ENCODE assay signal across 12 cellular contexts in the genomic region with DNA sequence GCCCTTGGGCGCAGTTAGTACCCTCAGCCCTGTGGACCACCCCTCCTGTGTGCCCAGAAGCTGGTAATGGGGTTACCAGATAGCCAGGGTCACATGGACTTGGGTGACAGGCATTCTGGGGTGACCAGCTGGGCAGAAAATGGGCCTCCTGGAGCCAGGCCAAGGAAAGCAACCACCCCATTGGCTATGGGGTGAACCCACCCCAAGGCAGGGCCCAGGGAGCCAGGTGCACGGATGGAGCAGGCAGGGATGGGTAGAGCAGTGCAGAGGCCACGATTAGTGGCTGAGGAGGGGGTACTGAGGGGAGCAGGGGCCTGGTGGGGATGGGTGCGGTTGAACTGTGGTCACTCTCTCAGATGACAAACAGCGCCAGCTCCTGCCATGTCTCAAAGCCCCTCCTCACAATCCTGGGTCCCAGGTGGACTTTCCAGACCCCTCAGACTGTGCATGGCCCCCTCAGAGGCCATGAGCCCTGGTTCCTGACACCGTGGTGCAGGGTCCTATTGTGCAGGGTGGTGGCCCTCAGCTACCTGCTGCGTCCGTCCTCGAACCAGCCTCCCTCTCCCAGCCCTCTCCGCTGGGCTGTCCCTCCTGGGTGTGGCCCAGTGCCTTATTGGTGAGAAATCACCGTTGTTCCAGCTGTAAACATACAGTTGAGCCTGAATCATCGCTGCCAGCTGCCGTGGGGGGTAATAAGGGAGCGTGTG. TPM values are rescaled to one million over a fixed set of nuclear protein-coding genes. Genes with fewer than 3 reads are reported as not detected.
DNase-seq lines count a peak whose midpoint lies in the region; ATAC-seq, FAIRE-seq and TF ChIP-seq lines count a peak whose summit lies in the region.
"Had no signal": no experiment of that assay in that cellular context is flagged by ENCODE, and none has a peak within 500 bp of the region (broad histone marks: within the 10 kb centered on the region; RNA-seq: fewer than 3 reads in every experiment).

No MANE protein-coding gene starts in this region.

- no peaks in the 10 kb centered on the region for H3K9me3 ChIP-seq in K562 (replicated peaks; ENCODE audit: control insufficient read depth, insufficient read depth, low read depth, low read length)

- intact Hi-C loops in K562 (cut with micrococcal nuclease) (no loop called here), sciatic nerve (cut with DNase I) (no loop called here)

- H3K9ac ChIP-seq in K562 (ENCODE audit: insufficient read depth in 1 of 2, low read depth in 2 of 2, low read length in 2 of 2), result no peak overlapping the region; a peak in 1 of 4 replicates

- no peak for FAIRE-seq in K562 (lab: Jason Lieb, UNC)

- ATAC-seq in K562 (peak; percentile 42), sciatic nerve (no peak), HG03135 (IDR thresholded peaks at IDR 0.05; ENCODE audit: unreplicated experiment) (no peak), GM18868 (IDR thresholded peaks at IDR 0.05; ENCODE audit: unreplicated experiment) (no peak)

- no peaks in the 10 kb centered on the region for H3K79me2 ChIP-seq in K562 (ENCODE audit: control insufficient read depth, insufficient read depth, low read length)

- H3K27me3 ChIP-seq in K562 (ENCODE audit: control insufficient read depth in 2 of 2, insufficient read depth in 2 of 2, low read length in 2 of 2), result peaks cover 0 to 16% of the 10 kb centered on the region in 2 experiments; a peak in 2 of 5 replicates

- CTCF ChIA-PET in K562 (lab: Yijun Ruan, JAX; ENCODE audit: low intra/inter-chr PET ratio), result no interaction called here

- WGBS in K562 (ENCODE audit: insufficient coverage, low coverage, missing lambda C conversion rate), result 21% methylated on average over 11 of the region's 14 CpGs

- POLR2A ChIA-PET in K562 (lab: Yijun Ruan, JAX), result interaction anchor here (0.6 to 1.0 kb wide), 3 partner anchors 21 to 1148 kb away, joined by 3 read pairs; no protein-coding TSS in a partner anchor

- peaks cover 7 to 16% of the 10 kb centered on the region in 2 experiments; a peak in 3 of 5 replicates for H3K4me1 ChIP-seq in K562 (replicated peaks in 1 of 2; ENCODE audit: control insufficient read depth in 2 of 2, insufficient read depth in 2 of 2, low read length in 2 of 2)

- no peak overlapping the region for H3K4me3 ChIP-seq in K562

- no peak for TF ChIP-seq EP300 in K562 (IDR thresholded peaks at IDR 0.05; ENCODE audit: low read length)

- no peak for TF ChIP-seq CTCF in K562 (IDR thresholded peaks at IDR 0.05 in 2 of 3, conservative IDR thresholded peaks at IDR 0.05 in 1 of 3; ENCODE audit: insufficient read depth in 2 of 3, low read depth in 1 of 3, low read length in 3 of 3)

- peak; percentile 12 for DNase-seq in activated T-cell treated with anti-CD3 and anti-CD28 coated beads, Interleukin-2, amount 50 U/mL, for 1 hour
- DNase-seq in activated T-cell treated with anti-CD3 and anti-CD28 coated beads for 4 hours (no peak), LoVo (ENCODE audit: low spot score) (peak; percentile 27), K562 (ENCODE audit: extremely low read depth in 1 of 4, low spot score in 3 of 4) (no peak), sciatic nerve (ENCODE audit: low spot score) (peak; percentile 45)
- DNase-seq in activated naive CD4-positive, alpha-beta T cell (lab: John Stamatoyannopoulos, UW), result no peak
- DNase-seq: SIG-M5; stimulated activated CD4-positive, alpha-beta T cell treated with anti-CD3 and anti-CD28 coated beads, Interleukin-2, amount 100 ng/mL, for 48 hours; stimulated activated naive CD4-positive, alpha-beta T cell had no signal

- no peak overlapping the region for H3K4me2 ChIP-seq in K562 (ENCODE audit: insufficient read depth, low read length)

- no peak for TF ChIP-seq RAD21 in K562 (CRISPR knock-in tag; conservative IDR thresholded peaks at IDR 0.05 in 1 of 2, IDR thresholded peaks at IDR 0.05 in 1 of 2)

- no TSS peak for BruUV-seq in K562 (replicated peaks; lab: Mats Ljungman, UMichigan)

- H3K36me3 ChIP-seq in K562 (ENCODE audit: control insufficient read depth, insufficient read depth, low read length), result no peaks in the 10 kb centered on the region

- no peaks in the 10 kb centered on the region for H3K9me1 ChIP-seq in K562 (ENCODE audit: control insufficient read depth, insufficient read depth, low read length)

- H3K27ac ChIP-seq in K562 (ENCODE audit: extremely low read depth, low read depth, low read length), result no peak overlapping the region

- in situ Hi-C loops in K562 (cut with MboI), result no loop called here

- no peak overlapping the region for H2AFZ ChIP-seq in K562 (ENCODE audit: low read depth, low read length)

- TF ChIP-seq POLR2A in K562 (conservative IDR thresholded peaks at IDR 0.05), result no peak

- H4K20me1 ChIP-seq in K562 (replicated peaks; ENCODE audit: control insufficient read depth, insufficient read depth, low read length), result no peaks in the 10 kb centered on the region

TF ChIP-seq in K562, 482 proteins besides CTCF, POLR2A, EP300 and RAD21:
- TF ChIP-seq, protein P1, sequence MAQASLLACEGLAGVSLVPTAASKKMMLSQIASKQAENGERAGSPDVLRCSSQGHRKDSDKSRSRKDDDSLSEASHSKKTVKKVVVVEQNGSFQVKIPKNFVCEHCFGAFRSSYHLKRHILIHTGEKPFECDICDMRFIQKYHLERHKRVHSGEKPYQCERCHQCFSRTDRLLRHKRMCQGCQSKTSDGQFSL (CRISPR knock-in tag; IDR thresholded peaks at IDR 0.05), result peak; percentile 99
- TF ChIP-seq, protein P1 (tag; IDR thresholded peaks at IDR 0.05), result peak in 1 of 2 experiments; percentile 40; a peak in 1 of 4 replicates
- no peak for TF ChIP-seq XRCC5 (IDR thresholded peaks at IDR 0.05; ENCODE audit: low read depth, low read length)
- TF ChIP-seq, protein P2, sequence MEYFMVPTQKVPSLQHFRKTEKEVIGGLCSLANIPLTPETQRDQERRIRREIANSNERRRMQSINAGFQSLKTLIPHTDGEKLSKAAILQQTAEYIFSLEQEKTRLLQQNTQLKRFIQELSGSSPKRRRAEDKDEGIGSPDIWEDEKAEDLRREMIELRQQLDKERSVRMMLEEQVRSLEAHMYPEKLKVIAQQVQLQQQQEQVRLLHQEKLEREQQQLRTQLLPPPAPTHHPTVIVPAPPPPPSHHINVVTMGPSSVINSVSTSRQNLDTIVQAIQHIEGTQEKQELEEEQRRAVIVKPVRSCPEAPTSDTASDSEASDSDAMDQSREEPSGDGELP (CRISPR knock-in tag; IDR thresholded peaks at IDR 0.05; ENCODE audit: borderline replicate concordance), result peak; percentile 40; the same call in 1 of the 2 replicates

RNA-seq across cellular contexts. Expression of a gene that starts 23.4 kb away (rescaled TPM):
- 1.2 and 3.3 TPM in 2 replicates for total RNA-seq in K562 (2011; cell fraction: chromatin; rRNA removed; ENCODE audit: low replicate concordance)
- total RNA-seq in K562 (2011; cell fraction: nucleolus; rRNA removed), result 0.53 and 2.2 TPM in 2 replicates
- 0.31 and 0.95 TPM in 2 replicates for total RNA-seq in K562 (2011; cell fraction: nucleoplasm; rRNA removed)
- total RNA-seq in K562 (2014; rRNA removed) (0.20 and 0.68 TPM in 2 replicates), K562 (2014; rRNA removed; fragmentation: Illumina TruSeq; extraction: Trizol) (0.10 TPM in 1 of 2 replicates, not detected in the other), K562 (2015; rRNA removed; fragmentation: Illumina TruSeq; extraction: Trizol) (0.11 and 0.40 TPM in 2 replicates), K562 (2021) (0.55 and 1.1 TPM in 2 replicates), sciatic nerve (12.3 TPM)
- polyA plus RNA-seq in K562 (2011; rRNA removed) (0.54 and 1.4 TPM in 2 replicates), K562 (2014; fragmentation: Illumina TruSeq; extraction: Trizol) (0.07 and 0.50 TPM in 2 replicates), K562 (2014; fragmentation: Nextera tagmentation; extraction: Ambion mirVana) (not detected), K562 (2014; rRNA removed) (0.62 and 1.7 TPM in 2 replicates)
- 1.5 TPM in 2 replicates for polyA plus RNA-seq in K562 (2011; cell fraction: cytosol; rRNA removed)
- polyA plus RNA-seq in K562 (2011; cell fraction: nucleus; rRNA removed), result 5.2 and 5.3 TPM in 2 replicates
- 0.25 and 0.51 TPM in 2 replicates for polyA plus RNA-seq in K562 (2012)
- polyA minus RNA-seq in K562 (2011; rRNA and poly(A)+ RNA removed), result 0.45 and 1.1 TPM in 2 replicates
- 0.86 and 2.7 TPM in 2 replicates for polyA minus RNA-seq in K562 (2011; cell fraction: cytosol; rRNA and poly(A)+ RNA removed)
- polyA minus RNA-seq in K562 (2011; cell fraction: nucleus; rRNA and poly(A)+ RNA removed), result 0.81 and 1.3 TPM in 2 replicates
- total RNA-seq: fibroblast of villous mesenchyme had no signal

Comparison
In these comparisons a context has a peak if more than half of its experiments do, and no peak if none do; other contexts are left out.
1. DNase-seq: peak in activated T-cell treated with anti-CD3 and anti-CD28 coated beads, Interleukin-2, amount 50 U/mL, for 1 hour (single experiment), LoVo (single experiment) and sciatic nerve (single experiment); none in activated T-cell treated with anti-CD3 and anti-CD28 coated beads for 4 hours (single experiment), K562 (0 of 4) and activated naive CD4-positive, alpha-beta T cell (0 of 4).